In genomic region chr1:160374291-160374690, GRCh38 we compare ENCODE assay signal across 22 cellular contexts. TPM values are rescaled to one million over a fixed set of nuclear protein-coding genes. Genes with fewer than 3 reads are reported as not detected.
DNase-seq lines count a peak whose midpoint lies in the region; ATAC-seq and TF ChIP-seq lines count a peak whose summit lies in the region.
"Had no signal": no experiment of that assay in that cellular context is flagged by ENCODE, and none has a peak within 500 bp of the region (broad histone marks: within the 10 kb centered on the region; RNA-seq: fewer than 3 reads in every experiment).

No MANE protein-coding gene starts in this region.

- H3K36me3 ChIP-seq in right atrium auricular region (no peaks in the 10 kb centered on the region), mesendoderm (ENCODE audit: control insufficient read depth, insufficient read depth, low read length) (no peaks in the 10 kb centered on the region)
- H3K36me3 ChIP-seq: transverse colon had no signal

- POLR2A ChIA-PET in CD4-positive, alpha-beta T cell (lab: Charles Lee), result no interaction called here

- H3K4ac ChIP-seq in mesendoderm (ENCODE audit: low read depth, low read length), result no peak overlapping the region

- no peak for ATAC-seq in Right ventricle myocardium inferior
- no peak for ATAC-seq in CD4-positive, alpha-beta T cell (ENCODE audit: poor library complexity)
- ATAC-seq: activated CD8-positive, alpha-beta memory T cell treated with anti-CD3 and anti-CD28 coated beads, Interleukin-2, amount 10 ng/mL, durations not matched to agents 7 days and 5 days had no signal

- H3K4me3 ChIP-seq in right atrium auricular region, result no peak overlapping the region
- no peak overlapping the region for H3K4me3 ChIP-seq in mesendoderm (ENCODE audit: low read length)
- H3K4me3 ChIP-seq: hepatocyte, transverse colon had no signal

- H4K8ac ChIP-seq in mesendoderm (ENCODE audit: low read depth, low read length), result no peak overlapping the region

- H2AK5ac ChIP-seq in mesendoderm (ENCODE audit: low read length), result no peak overlapping the region

- no peaks in the 10 kb centered on the region for H3K9me3 ChIP-seq in right atrium auricular region
- no peaks in the 10 kb centered on the region for H3K9me3 ChIP-seq in CD4-positive, alpha-beta T cell (ENCODE audit: control insufficient read depth, low read length)
- H3K9me3 ChIP-seq: transverse colon had no signal

- no peak overlapping the region for H2BK120ac ChIP-seq in mesendoderm (ENCODE audit: low read depth, low read length)

- H3K36me3 Mint-ChIP-seq in brain, result no peaks in the 10 kb centered on the region
- no peaks in the 10 kb centered on the region for H3K36me3 Mint-ChIP-seq in CD4-positive, alpha-beta T cell (ENCODE audit: low read depth)
- no peaks in the 10 kb centered on the region for H3K36me3 Mint-ChIP-seq in chondrocyte (ENCODE audit: low read depth)
- H3K36me3 Mint-ChIP-seq: activated CD8-positive, alpha-beta memory T cell treated with anti-CD3 and anti-CD28 coated beads, Interleukin-2, amount 10 ng/mL, durations not matched to agents 7 days and 5 days; CD4-positive, alpha-beta memory T cell; mesothelial cell of epicardium had no signal

- no peak overlapping the region for H4K5ac ChIP-seq in mesendoderm (ENCODE audit: low read length)

- H3K79me1 ChIP-seq in mesendoderm (ENCODE audit: low read length), result no peaks in the 10 kb centered on the region

- H3K23ac ChIP-seq in mesendoderm (ENCODE audit: low read length), result no peak overlapping the region

- peak overlapping the region; percentile 36 to 63 (median 56) for H3K4me3 Mint-ChIP-seq in brain
- no peak overlapping the region for H3K4me3 Mint-ChIP-seq in CD4-positive, alpha-beta T cell
- H3K4me3 Mint-ChIP-seq in chondrocyte (ENCODE audit: unreplicated experiment), result no peak overlapping the region
- H3K4me3 Mint-ChIP-seq: activated CD8-positive, alpha-beta memory T cell treated with anti-CD3 and anti-CD28 coated beads, Interleukin-2, amount 10 ng/mL, durations not matched to agents 7 days and 5 days; CD4-positive, alpha-beta memory T cell; mesothelial cell of epicardium; T-helper 2 cell treated with Interferon-gamma antibody and Interleukin-4, amounts not matched to agents 5 μg/mL and 100 μg/mL, for 36 hours had no signal

- no CpG with 5 or more reads among the region's 3 CpGs for WGBS in mesendoderm (ENCODE audit: extremely low coverage, insufficient coverage, low lambda C conversion rate)

- CTCF ChIA-PET in CD4-positive, alpha-beta T cell (lab: Charles Lee), result no interaction called here

- peak overlapping the region; percentile 8 for H3K9ac ChIP-seq in mesendoderm (ENCODE audit: low read length)

- H3K4me1 ChIP-seq in right atrium auricular region (peaks cover 0 to 20% of the 10 kb centered on the region in 2 donors), mesendoderm (ENCODE audit: control insufficient read depth, low read depth, low read length) (peaks cover 13% of the 10 kb centered on the region)

- H2BK15ac ChIP-seq in mesendoderm (replicated peaks; ENCODE audit: low read depth), result no peak overlapping the region

- no peaks in the 10 kb centered on the region for H3K9me3 Mint-ChIP-seq in brain
- H3K9me3 Mint-ChIP-seq in CD4-positive, alpha-beta T cell, result no peaks in the 10 kb centered on the region
- H3K9me3 Mint-ChIP-seq in chondrocyte (ENCODE audit: low read depth), result no peaks in the 10 kb centered on the region
- H3K9me3 Mint-ChIP-seq: CD4-positive, alpha-beta memory T cell; mesothelial cell of epicardium; T-helper 2 cell treated with Interferon-gamma antibody and Interleukin-4, amounts not matched to agents 5 μg/mL and 100 μg/mL, for 36 hours had no signal

- TF ChIP-seq CTCF in right atrium auricular region (IDR thresholded peaks at IDR 0.05) (no peak), brain (conservative IDR thresholded peaks at IDR 0.05) (no peak), chondrocyte (IDR thresholded peaks at IDR 0.05) (no peak)
- TF ChIP-seq CTCF in CD4-positive, alpha-beta T cell (IDR thresholded peaks at IDR 0.05), result no peak

- H3K4me1 Mint-ChIP-seq in brain (peaks cover 51% of the 10 kb centered on the region), chondrocyte (ENCODE audit: low read depth) (peaks cover 10% of the 10 kb centered on the region)
- H3K4me1 Mint-ChIP-seq in CD4-positive, alpha-beta T cell (ENCODE audit: low read depth), result peaks cover 13% of the 10 kb centered on the region

- DNase-seq in right atrium auricular region (ENCODE audit: low spot score) (peak; percentile 30), Right ventricle myocardium inferior (ENCODE audit: missing footprints) (no peak), mesendoderm (no peak), chondrocyte (ENCODE audit: low spot score) (no peak), NCI-H2081 (lab: John Stamatoyannopoulos, UW) (no peak)
- DNase-seq in CD4-positive, alpha-beta T cell, result no peak
- no peak for DNase-seq in activated CD8-positive, alpha-beta memory T cell treated with anti-CD3 and anti-CD28 coated beads, Interleukin-2, amount 50 U/mL, for 48 hours
- DNase-seq: activated CD8-positive, alpha-beta memory T cell treated with anti-CD3 and anti-CD28 coated beads, Interleukin-2, amount 10 ng/mL, durations not matched to agents 7 days and 5 days; CD4-positive, alpha-beta memory T cell; central memory CD4-positive, alpha-beta T cell; DND-41; KG1; kidney glomerular epithelial cell; NCI-H1048; NCI-H2081 treated with DMSO at 0.1 percent for 48 hours; NCI-H526; stimulated activated CD4-positive, alpha-beta T cell treated with anti-CD3 and anti-CD28 coated beads, Interleukin-12 subunit alpha, Interleukin-12 subunit beta, amount 100 ng/mL, for 4 hours; transverse colon had no signal

- intact Hi-C loops in Right ventricle myocardium inferior (cut with DNase I), result no loop called here
- intact Hi-C loops in CD4-positive, alpha-beta T cell (cut with DNase I, micrococcal nuclease), result loop anchor here (10.0 kb wide), 2 partner anchors 269 to 579 kb away; no protein-coding TSS in a partner anchor

- H3K27me3 Mint-ChIP-seq in brain (no peaks in the 10 kb centered on the region), chondrocyte (ENCODE audit: low read depth) (peaks cover 10% of the 10 kb centered on the region)
- H3K27me3 Mint-ChIP-seq in CD4-positive, alpha-beta T cell, result no peaks in the 10 kb centered on the region
- H3K27me3 Mint-ChIP-seq: CD4-positive, alpha-beta memory T cell had no signal

- peak overlapping the region; percentile 86 to 96 (median 95) for H3K27ac Mint-ChIP-seq in brain
- no peak overlapping the region for H3K27ac Mint-ChIP-seq in CD4-positive, alpha-beta T cell
- H3K27ac Mint-ChIP-seq in chondrocyte (ENCODE audit: unreplicated experiment), result no peak overlapping the region
- H3K27ac Mint-ChIP-seq: activated CD8-positive, alpha-beta memory T cell treated with anti-CD3 and anti-CD28 coated beads, Interleukin-2, amount 10 ng/mL, durations not matched to agents 7 days and 5 days; mesothelial cell of epicardium; T-helper 2 cell treated with Interferon-gamma antibody and Interleukin-4, amounts not matched to agents 5 μg/mL and 100 μg/mL, for 36 hours had no signal

- H2BK5ac ChIP-seq in mesendoderm (ENCODE audit: low read length), result no peak overlapping the region

- H3K27me3 ChIP-seq in right atrium auricular region (no peaks in the 10 kb centered on the region), mesendoderm (ENCODE audit: insufficient read depth, low read length, poor library complexity) (no peaks in the 10 kb centered on the region)
- no peaks in the 10 kb centered on the region for H3K27me3 ChIP-seq in CD4-positive, alpha-beta T cell (ENCODE audit: control insufficient read depth, insufficient read depth, low read length)
- H3K27me3 ChIP-seq: hepatocyte had no signal

- no peak overlapping the region for H3K4me2 ChIP-seq in mesendoderm (ENCODE audit: low read length)
- H3K4me2 ChIP-seq: hepatocyte had no signal

- H3K18ac ChIP-seq in mesendoderm (ENCODE audit: low read length), result no peak overlapping the region

- H3K79me2 ChIP-seq in mesendoderm (ENCODE audit: control insufficient read depth, insufficient read depth, low read length), result no peaks in the 10 kb centered on the region
- H3K79me2 ChIP-seq: hepatocyte had no signal

- H3K27ac ChIP-seq in right atrium auricular region (peak overlapping the region in 1 of 2 donors; percentile 23), mesendoderm (ENCODE audit: low read depth, low read length) (no peak overlapping the region)
- H3K27ac ChIP-seq in CD4-positive, alpha-beta T cell (ENCODE audit: low read depth, low read length), result no peak overlapping the region
- H3K27ac ChIP-seq: hepatocyte had no signal

- H3K56ac ChIP-seq in mesendoderm (ENCODE audit: low read length), result peak overlapping the region; percentile 89

RNA-seq across cellular contexts. Expression of gene NHLH1, which starts 7.4 kb away (rescaled TPM):
- total RNA-seq in right atrium auricular region (not detected), Right ventricle myocardium inferior (not detected), chondrocyte (0.17 to 0.18 TPM in 2 of 3 replicates, not detected in the other)
- polyA plus RNA-seq in brain (ENCODE audit: insufficient read depth, low read depth, low replicate concordance), result 1.0 TPM
- polyA plus RNA-seq in mesendoderm (2013, experiment 1 of 2), result 0.31 TPM
- polyA plus RNA-seq in mesendoderm (2013, experiment 2 of 2), result 0.25 TPM
- under 1 TPM in 1 of 2 experiments, not detected in 1; 0.08 TPM for total RNA-seq in CD4-positive, alpha-beta T cell
- total RNA-seq: transverse colon had no signal
- polyA plus RNA-seq: CD4-positive, alpha-beta memory T cell; hepatocyte had no signal

RNA-seq across cellular contexts. Expression of gene VANGL2, which starts 26.1 kb away (rescaled TPM):
- total RNA-seq in right atrium auricular region (1 to 10 TPM; 3.4 to 8.1 TPM), Right ventricle myocardium inferior (2.0 TPM), chondrocyte (8.0 to 12.0 TPM (median 11.3 TPM) in 3 replicates)
- polyA plus RNA-seq in brain (ENCODE audit: insufficient read depth, low read depth, low replicate concordance), result 45.5 TPM
- polyA plus RNA-seq in mesendoderm (2013, experiment 1 of 2), result 36.5 TPM
- 35.7 TPM for polyA plus RNA-seq in mesendoderm (2013, experiment 2 of 2)
- total RNA-seq in CD4-positive, alpha-beta T cell, result not detected
- total RNA-seq: activated CD8-positive, alpha-beta memory T cell treated with anti-CD3 and anti-CD28 coated beads, Interleukin-2, amount 10 ng/mL, durations not matched to agents 7 days and 5 days; CD4-positive, alpha-beta memory T cell had no signal
- polyA plus RNA-seq: CD4-positive, alpha-beta memory T cell had no signal

RNA-seq across cellular contexts. Expression of gene NCSTN, which starts 31.1 kb away (rescaled TPM):
- 10 to 100 TPM; 63.4 to 71.3 TPM for total RNA-seq in right atrium auricular region
- total RNA-seq in Right ventricle myocardium inferior, result 66.7 TPM
- polyA plus RNA-seq in brain (ENCODE audit: insufficient read depth, low read depth, low replicate concordance), result 103 TPM
- polyA plus RNA-seq in mesendoderm (2013, experiment 1 of 2), result 57.0 TPM
- 53.7 TPM for polyA plus RNA-seq in mesendoderm (2013, experiment 2 of 2)
- 10 to 100 TPM; 54.9 to 56.6 TPM for total RNA-seq in CD4-positive, alpha-beta T cell
- 94.6 to 112 TPM (median 107 TPM) in 3 replicates for total RNA-seq in chondrocyte

RNA-seq across cellular contexts. Expression of gene COPA, which starts 31.2 kb away (rescaled TPM):
- total RNA-seq in right atrium auricular region, result 100 to 1,000 TPM in 1 of 2 donors, 10 to 100 TPM in 1; 96.1 to 134 TPM
- 84.2 TPM for total RNA-seq in Right ventricle myocardium inferior
- polyA plus RNA-seq in brain (ENCODE audit: insufficient read depth, low read depth, low replicate concordance), result 173 TPM
- 75.5 TPM for polyA plus RNA-seq in mesendoderm (2013, experiment 1 of 2)
- polyA plus RNA-seq in mesendoderm (2013, experiment 2 of 2), result 77.1 TPM
- total RNA-seq in CD4-positive, alpha-beta T cell, result 100 to 1,000 TPM in 1 of 2 experiments, 10 to 100 TPM in 1; 95.0 to 107 TPM
- total RNA-seq in chondrocyte, result 223 to 284 TPM (median 239 TPM) in 3 replicates

Comparison
In these comparisons a context has a peak if more than half of its experiments do, and no peak if none do; other contexts are left out.
1. H3K27ac Mint-ChIP-seq: peak in brain (5 of 5); none in CD4-positive, alpha-beta T cell (single experiment) and chondrocyte (single experiment).
2. H3K4me3 Mint-ChIP-seq: peak in brain (5 of 5); none in CD4-positive, alpha-beta T cell (single experiment) and chondrocyte (single experiment).